8 cellular contexts compared by ENCODE assay signal in genomic region chr6:111566222-111566717, GRCh38. TPM values are rescaled to one million over a fixed set of nuclear protein-coding genes. Genes with fewer than 3 reads are reported as not detected.
A peak's percentile ranks its signal among the peaks of the same experiment; 100 is the strongest.
DNase-seq lines count a peak whose midpoint lies in the region; ATAC-seq and TF ChIP-seq lines count a peak whose summit lies in the region.

No MANE protein-coding gene starts in this region.

- H3K27ac ChIP-seq in HUES64 (ENCODE audit: low read depth, low read length): no peak overlapping the region
- peak overlapping the region; percentile 46 for H3K27ac ChIP-seq in colonic mucosa

- peaks cover 28 to 30% of the 10 kb centered on the region in 2 donors for H3K4me1 Mint-ChIP-seq in stimulated activated naive B cell treated with anti-CD40 and anti-IgM and Interleukin-4, amounts not matched to agents 10 μg/mL and 1 μg/mL and 100 μg/mL, for 72 hours

- H3K9ac ChIP-seq in HUES64 (ENCODE audit: low read depth, low read length): 0 out of 2 replicates have a peak overlapping the region, but pooled peaks have one; percentile 15
- H3K9ac ChIP-seq in colonic mucosa (ENCODE audit: low read depth in 2 of 2, low read length in 2 of 2): peak overlapping the region in 1 of 2 donors; percentile 56

- H3K36me3 Mint-ChIP-seq in stimulated activated naive B cell treated with anti-CD40 and anti-IgM and Interleukin-4, amounts not matched to agents 10 μg/mL and 1 μg/mL and 100 μg/mL, for 72 hours: peaks cover 41 to 74% of the 10 kb centered on the region in 2 donors

- peak; percentile 41 to 53 for ATAC-seq in stimulated activated naive B cell treated with anti-CD40 and anti-IgM and Interleukin-4, amounts not matched to agents 10 μg/mL and 1 μg/mL and 100 μg/mL, for 72 hours (replicated peaks)
- ATAC-seq in HG03039 (IDR thresholded peaks at IDR 0.05; ENCODE audit: unreplicated experiment): no peak

- peaks cover 41% of the 10 kb centered on the region for H3K36me3 ChIP-seq in HUES64 (ENCODE audit: insufficient read depth, low read length)
- peaks cover 7% of the 10 kb centered on the region for H3K36me3 ChIP-seq in colonic mucosa

- 92% methylated on average over 8 of the region's 8 CpGs for WGBS in HUES64

- H3K4me1 ChIP-seq in HUES64 (ENCODE audit: insufficient read depth, low read length): peaks cover 4% of the 10 kb centered on the region; the same call in 1 of the 2 replicates
- peaks cover 3% of the 10 kb centered on the region for H3K4me1 ChIP-seq in colonic mucosa

- no peaks in the 10 kb centered on the region for H3K9me3 ChIP-seq in HUES64 (ENCODE audit: insufficient read depth, low read depth, low read length)
- no peaks in the 10 kb centered on the region for H3K9me3 ChIP-seq in colonic mucosa

- H3K4me3 Mint-ChIP-seq in stimulated activated naive B cell treated with anti-CD40 and anti-IgM and Interleukin-4, amounts not matched to agents 10 μg/mL and 1 μg/mL and 100 μg/mL, for 72 hours: peak overlapping the region in 1 of 2 donors; percentile 9

- no peaks in the 10 kb centered on the region for H3K9me3 Mint-ChIP-seq in stimulated activated naive B cell treated with anti-CD40 and anti-IgM and Interleukin-4, amounts not matched to agents 10 μg/mL and 1 μg/mL and 100 μg/mL, for 72 hours

- DNase-seq in NCI-H1436 (lab: John Stamatoyannopoulos, UW) (peak; percentile 31), NCI-H1436 treated with DMSO at 0.1 percent for 48 hours (lab: John Stamatoyannopoulos, UW) (no peak), colonic mucosa (no peak), cerebellar nuclear complex (lab: John Stamatoyannopoulos, UW) (no peak), hypothalamus (lab: John Stamatoyannopoulos, UW) (no peak)
- DNase-seq in stimulated activated naive B cell treated with anti-CD40 and anti-IgM and Interleukin-4, amounts not matched to agents 10 μg/mL and 1 μg/mL and 100 μg/mL, for 72 hours: peak; percentile 17

- TF ChIP-seq CTCF in colonic mucosa (IDR thresholded peaks at IDR 0.05): no peak

- no peaks in the 10 kb centered on the region for H3K27me3 Mint-ChIP-seq in stimulated activated naive B cell treated with anti-CD40 and anti-IgM and Interleukin-4, amounts not matched to agents 10 μg/mL and 1 μg/mL and 100 μg/mL, for 72 hours

- no peaks in the 10 kb centered on the region for H3K27me3 ChIP-seq in HUES64 (ENCODE audit: insufficient read depth, low read length)
- H3K27me3 ChIP-seq in colonic mucosa: no peaks in the 10 kb centered on the region

- H3K4me3 ChIP-seq in HUES64 (ENCODE audit: low read length): no peak overlapping the region
- no peak overlapping the region for H3K4me3 ChIP-seq in colonic mucosa

- intact Hi-C loops in colonic mucosa (cut with DNase I): loop anchor here (10.0 kb wide), 1 partner anchor 81 kb away; the partner anchor contains the start of gene REV3L

- H3K27ac Mint-ChIP-seq in stimulated activated naive B cell treated with anti-CD40 and anti-IgM and Interleukin-4, amounts not matched to agents 10 μg/mL and 1 μg/mL and 100 μg/mL, for 72 hours: no peak overlapping the region

RNA-seq across cellular contexts. Expression of gene TRAF3IP2, which starts 39.4 kb away (rescaled TPM):
- polyA plus RNA-seq in HUES64 (2013, experiment 1 of 2): 9.1 TPM
- polyA plus RNA-seq in HUES64 (2013, experiment 2 of 2): 14.1 TPM
- total RNA-seq in colonic mucosa: 10 to 100 TPM; 62.0 to 66.6 TPM

Comparison
In these comparisons a context has a peak if more than half of its experiments do, and no peak if none do; other contexts are left out.
1. DNase-seq: peak in NCI-H1436 (single experiment) and stimulated activated naive B cell treated with anti-CD40 and anti-IgM and Interleukin-4, amounts not matched to agents 10 μg/mL and 1 μg/mL and 100 μg/mL, for 72 hours (single experiment); none in NCI-H1436 treated with DMSO at 0.1 percent for 48 hours (single experiment), colonic mucosa (single experiment), cerebellar nuclear complex (0 of 2) and hypothalamus (0 of 51).